In the genomic region with DNA sequence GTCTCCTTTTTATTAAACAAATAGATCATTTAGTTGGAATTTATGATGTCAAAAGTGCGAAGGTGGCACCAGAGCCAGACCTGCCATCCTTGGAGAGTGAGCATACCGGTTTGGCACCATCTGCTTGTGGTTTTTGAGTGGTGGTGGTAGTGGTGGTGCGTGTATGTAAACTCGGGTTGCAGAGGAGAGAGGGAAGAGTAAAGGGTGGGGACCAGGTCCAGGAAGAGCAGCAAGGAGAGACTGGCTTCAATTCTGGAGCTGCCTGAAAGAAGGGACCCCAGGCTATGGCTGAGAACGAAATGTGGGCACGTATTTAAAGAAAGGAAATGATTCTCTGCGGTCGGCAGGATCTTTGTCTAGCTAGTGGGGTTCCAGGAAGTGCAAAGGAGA, we compare ENCODE assay signal across 8 cellular contexts. TPM values are rescaled to one million over a fixed set of nuclear protein-coding genes. Genes with fewer than 3 reads are reported as not detected.
DNase-seq lines count a peak whose midpoint lies in the region; ATAC-seq, FAIRE-seq and TF ChIP-seq lines count a peak whose summit lies in the region.

No MANE protein-coding gene starts in this region.

- H3K27ac ChIP-seq in mucosa of rectum (ENCODE audit: low read depth in 2 of 2, low read length in 2 of 2) = peak overlapping the region in 1 of 2 donors; percentile 1

- no peaks in the 10 kb centered on the region for H3K36me3 Mint-ChIP-seq in activated T-helper 17 cell treated with anti-CD3 and anti-CD28 coated beads, Interleukin-2, amount 50 U/mL, for 72 hours (ENCODE audit: low read depth)

- no peak for ATAC-seq in activated T-helper 17 cell treated with anti-CD3 and anti-CD28 coated beads, Interleukin-2, amount 50 U/mL, for 72 hours (replicated peaks)

- no peak for TF ChIP-seq POLR2A in GM12892 (IDR thresholded peaks at IDR 0.05; ENCODE audit: low read depth, low read length)

- peaks cover 11 to 17% of the 10 kb centered on the region in 2 donors for H3K27me3 ChIP-seq in mucosa of rectum (ENCODE audit: control insufficient read depth in 2 of 2, insufficient read depth in 2 of 2, low read length in 2 of 2)

- DNase-seq in DMS114 treated with DMSO at 0.1 percent for 48 hours (lab: John Stamatoyannopoulos, UW; ENCODE audit: unreplicated experiment) (peak; percentile 24), NCI-H128 (lab: John Stamatoyannopoulos, UW; ENCODE audit: unreplicated experiment) (peak; percentile 28), UCSD-AML1 (lab: John Stamatoyannopoulos, UW; ENCODE audit: unreplicated experiment) (no peak), Ammon's horn (ENCODE audit: low spot score) (no peak), mesenteric fat pad (ENCODE audit: low spot score) (no peak), GM12892 (ENCODE audit: insufficient read length) (no peak)

- peak overlapping the region; percentile 32 to 62 for H3K4me3 ChIP-seq in mucosa of rectum (ENCODE audit: low read length in 2 of 2)

- no peaks in the 10 kb centered on the region for H3K9me3 ChIP-seq in mucosa of rectum (ENCODE audit: control insufficient read depth in 2 of 2, low read length in 2 of 2)

- H3K27ac Mint-ChIP-seq in activated T-helper 17 cell treated with anti-CD3 and anti-CD28 coated beads, Interleukin-2, amount 50 U/mL, for 72 hours = peak overlapping the region; percentile 69

- FAIRE-seq in GM12892 (lab: Jason Lieb, UNC) = no peak

- peak overlapping the region; percentile 80 for H3K4me3 Mint-ChIP-seq in activated T-helper 17 cell treated with anti-CD3 and anti-CD28 coated beads, Interleukin-2, amount 50 U/mL, for 72 hours

- H3K9me3 Mint-ChIP-seq in activated T-helper 17 cell treated with anti-CD3 and anti-CD28 coated beads, Interleukin-2, amount 50 U/mL, for 72 hours = no peaks in the 10 kb centered on the region

- H3K36me3 ChIP-seq in mucosa of rectum (ENCODE audit: control insufficient read depth in 2 of 2, insufficient read depth in 2 of 2, low read length in 2 of 2) = no peaks in the 10 kb centered on the region

- H3K27me3 Mint-ChIP-seq in activated T-helper 17 cell treated with anti-CD3 and anti-CD28 coated beads, Interleukin-2, amount 50 U/mL, for 72 hours = no peaks in the 10 kb centered on the region

- no peak overlapping the region for H3K9ac ChIP-seq in mucosa of rectum (ENCODE audit: low read depth in 1 of 2, low read length in 2 of 2)

- H3K4me1 Mint-ChIP-seq in activated T-helper 17 cell treated with anti-CD3 and anti-CD28 coated beads, Interleukin-2, amount 50 U/mL, for 72 hours = peaks cover 35% of the 10 kb centered on the region

- peaks cover 2 to 4% of the 10 kb centered on the region in 2 donors for H3K4me1 ChIP-seq in mucosa of rectum (ENCODE audit: control insufficient read depth in 2 of 2, insufficient read depth in 2 of 2, low read length in 2 of 2)

RNA-seq across cellular contexts. Expression of gene GOLGA7B, which starts 0.5 kb away (rescaled TPM):
- 1 to 10 TPM; 5.8 to 8.2 TPM for total RNA-seq in activated T-helper 17 cell treated with anti-CD3 and anti-CD28 coated beads, Interleukin-2, amount 50 U/mL, for 72 hours
- total RNA-seq in mesenteric fat pad = 0.32 TPM
- 0.04 TPM for polyA plus RNA-seq in GM12892 (2012; ENCODE audit: missing spikeins)

Comparison
In these comparisons a context has a peak if more than half of its experiments do, and no peak if none do; other contexts are left out.
1. DNase-seq: peak in DMS114 treated with DMSO at 0.1 percent for 48 hours (single experiment) and NCI-H128 (single experiment); none in UCSD-AML1 (single experiment), Ammon's horn (single experiment), mesenteric fat pad (single experiment) and GM12892 (single experiment).